ENCODE assay signal across 8 cellular contexts in the genomic region with DNA sequence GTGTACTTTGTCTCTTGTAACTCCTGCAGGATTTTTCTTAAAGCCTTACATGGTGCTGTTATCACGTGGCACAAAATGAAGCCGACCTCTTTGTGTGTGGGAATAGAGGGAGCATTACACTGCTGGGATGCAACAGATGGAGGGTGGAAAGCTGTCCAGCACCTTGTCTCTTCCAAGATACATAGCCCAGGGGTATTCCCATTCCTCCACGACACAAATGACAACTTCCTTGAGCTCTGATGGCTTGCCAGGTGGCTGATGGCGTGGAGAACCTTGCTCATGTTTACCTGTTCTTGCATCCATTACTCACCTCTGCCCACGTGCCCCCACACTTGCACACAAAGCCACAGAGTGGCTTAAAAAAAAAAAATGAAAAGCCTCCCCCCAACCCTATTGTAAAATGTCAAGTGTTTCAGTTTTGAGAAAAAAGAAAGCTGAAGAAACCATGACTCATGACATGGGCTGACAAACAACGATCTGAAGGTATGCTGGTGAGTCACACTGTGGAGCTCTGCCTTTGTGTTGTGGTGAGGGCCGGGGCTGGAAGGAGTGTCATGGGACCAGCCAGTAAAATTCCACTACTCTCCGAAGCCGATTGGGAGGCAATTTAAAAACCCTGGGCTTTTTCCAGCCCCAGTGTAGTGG. TPM values are rescaled to one million over a fixed set of nuclear protein-coding genes. Genes with fewer than 3 reads are reported as not detected.
DNase-seq lines count a peak whose midpoint lies in the region; ATAC-seq and TF ChIP-seq lines count a peak whose summit lies in the region.

No MANE protein-coding gene starts in this region.

- ATAC-seq in GM21825 (IDR thresholded peaks at IDR 0.05; ENCODE audit: unreplicated experiment) (peak; percentile 53), left cardiac atrium (peak; percentile 90 to 98)

- intact Hi-C loops in left cardiac atrium (cut with DNase I): loop anchor here in 1 of 2 donors (10.0 kb wide), 1 partner anchor 127 kb away; the partner anchor contains the start of genes MRPS6 and SLC5A3
- intact Hi-C loops in uterus (cut with DNase I; ENCODE audit: low total_unique reads): loop anchor here (10.0 kb wide), 1 partner anchor 127 kb away; the partner anchor contains the start of genes MRPS6 and SLC5A3

- DNase-seq in DMS79 (lab: John Stamatoyannopoulos, UW) (peak; percentile 85), KG1 (lab: John Stamatoyannopoulos, UW) (peak; percentile 66), SW 1271 (lab: John Stamatoyannopoulos, UW) (peak; percentile 77 to 94), adipocyte (ENCODE audit: low read depth) (peak; percentile 97), left cardiac atrium (peak; percentile 82), uterus (peak; percentile 76 to 93)

- no peak for TF ChIP-seq POLR2A in uterus (IDR thresholded peaks at IDR 0.05)

- peaks cover 4% of the 10 kb centered on the region for H3K9me3 ChIP-seq in adipocyte (ENCODE audit: control insufficient read depth, low read length)
- no peaks in the 10 kb centered on the region for H3K9me3 ChIP-seq in uterus

- H3K4me1 ChIP-seq in adipocyte (ENCODE audit: control insufficient read depth, insufficient read depth, low read length): peaks cover 30% of the 10 kb centered on the region
- peaks cover 16% of the 10 kb centered on the region for H3K4me1 ChIP-seq in rectal smooth muscle tissue (ENCODE audit: control insufficient read depth, insufficient read depth, low read length)
- H3K4me1 ChIP-seq in uterus: peaks cover 0 to 14% of the 10 kb centered on the region in 2 donors

- H3K9ac ChIP-seq in adipocyte (ENCODE audit: low read length) (peak overlapping the region; percentile 76), rectal smooth muscle tissue (ENCODE audit: low read length) (no peak overlapping the region)

- no peaks in the 10 kb centered on the region for H3K36me3 ChIP-seq in adipocyte (ENCODE audit: control insufficient read depth, insufficient read depth, low read length, severe bottlenecking)
- no peaks in the 10 kb centered on the region for H3K36me3 ChIP-seq in rectal smooth muscle tissue (ENCODE audit: control insufficient read depth, insufficient read depth, low read length)
- H3K36me3 ChIP-seq in uterus: no peaks in the 10 kb centered on the region

- H3K27ac ChIP-seq in rectal smooth muscle tissue (ENCODE audit: low read depth, low read length) (peak overlapping the region; percentile 89), uterus (peak overlapping the region; percentile 87 to 92)

- peak in 1 of 4 experiments; percentile 2 for TF ChIP-seq CTCF in uterus (IDR thresholded peaks at IDR 0.05)

- H3K27me3 ChIP-seq in adipocyte (replicated peaks; ENCODE audit: control insufficient read depth, insufficient read depth, low read length) (no peaks in the 10 kb centered on the region), rectal smooth muscle tissue (ENCODE audit: control insufficient read depth, insufficient read depth, low read length) (no peaks in the 10 kb centered on the region), uterus (no peaks in the 10 kb centered on the region)

- H3K4me3 ChIP-seq in adipocyte (ENCODE audit: low read length) (peak overlapping the region; percentile 77), rectal smooth muscle tissue (ENCODE audit: low read length) (peak overlapping the region; percentile 56), uterus (peak overlapping the region; percentile 4 to 14)

RNA-seq across cellular contexts. Expression of gene ATP5PO, which starts 32.0 kb away (rescaled TPM):
- total RNA-seq in left cardiac atrium: 100 to 1,000 TPM; 534 to 568 TPM
- 100 to 1,000 TPM; 119 to 324 (median 148) TPM for total RNA-seq in uterus

Comparison
In these comparisons a context has a peak if more than half of its experiments do, and no peak if none do; other contexts are left out.
1. Peak in every context shown above with its lines: DNase-seq, ATAC-seq, H3K4me3 ChIP-seq and H3K27ac ChIP-seq.
2. H3K4me3 ChIP-seq: peak in every context shown above with its lines; median percentile 77 in adipocyte; 56 in rectal smooth muscle tissue; 9 in uterus.